14 cellular contexts compared by ENCODE assay signal in the genomic region with DNA sequence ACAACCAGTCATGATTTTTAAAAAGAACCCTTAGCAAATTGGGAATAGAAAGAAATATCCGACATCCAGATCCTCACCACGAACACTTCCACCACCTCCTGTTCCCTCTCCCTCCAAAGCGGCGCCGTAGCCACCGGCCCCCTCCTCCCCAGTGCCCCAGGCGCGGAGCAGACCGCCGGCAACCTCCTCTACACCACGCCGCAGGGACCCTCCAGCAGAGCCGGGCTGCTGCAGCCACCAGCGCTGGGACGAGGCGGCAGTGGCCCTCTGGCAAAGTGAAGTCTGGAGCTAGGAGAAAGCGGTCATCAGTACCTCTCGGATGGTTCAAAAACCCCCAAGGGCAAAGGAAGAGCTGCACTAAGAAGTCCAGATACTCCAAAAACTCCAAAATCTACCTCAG. TPM values are rescaled to one million over a fixed set of nuclear protein-coding genes. Genes with fewer than 3 reads are reported as not detected.
DNase-seq lines count a peak whose midpoint lies in the region; ATAC-seq and TF ChIP-seq lines count a peak whose summit lies in the region.
"Had no signal": no experiment of that assay in that cellular context is flagged by ENCODE, and none has a peak within 500 bp of the region (broad histone marks: within the 10 kb centered on the region; RNA-seq: fewer than 3 reads in every experiment).

No MANE protein-coding gene starts in this region.

- H3K27me3 Mint-ChIP-seq in activated CD4-positive, alpha-beta T cell treated with anti-CD3 and anti-CD28 coated beads, Interleukin-2, amount 10 ng/mL, durations not matched to agents 7 days and 5 days: no peaks in the 10 kb centered on the region
- peaks cover 94% of the 10 kb centered on the region for H3K27me3 Mint-ChIP-seq in endodermal cell (ENCODE audit: insufficient read depth)
- H3K27me3 Mint-ChIP-seq in naive thymus-derived CD4-positive, alpha-beta T cell: peaks cover 0 to 12% (median 0%) of the 10 kb centered on the region in 5 donors
- H3K27me3 Mint-ChIP-seq: CD4-positive, alpha-beta memory T cell had no signal

- H3K9ac ChIP-seq in endodermal cell (ENCODE audit: extremely low read depth, low read length, poor library complexity, severe bottlenecking): no peak overlapping the region

- CTCF ChIA-PET in activated CD4-positive, alpha-beta T cell treated with anti-CD3 and anti-CD28 coated beads, Interleukin-2, amount 10 ng/mL, durations not matched to agents 7 days and 5 days (lab: Charles Lee): interaction anchor here (0.6 to 1.5 kb wide), 2 partner anchors 10 to 121 kb away, joined by 5 read pairs; no protein-coding TSS in a partner anchor
- CTCF ChIA-PET in naive thymus-derived CD4-positive, alpha-beta T cell (lab: Charles Lee): interaction anchor here (1.7 kb wide), 1 partner anchor 43 kb away, joined by 6 read pairs; no protein-coding TSS in a partner anchor

- H3K4me3 Mint-ChIP-seq in activated CD4-positive, alpha-beta T cell treated with anti-CD3 and anti-CD28 coated beads, Interleukin-2, amount 10 ng/mL, durations not matched to agents 7 days and 5 days: peak overlapping the region; percentile 10
- H3K4me3 Mint-ChIP-seq in endodermal cell: no peak overlapping the region
- H3K4me3 Mint-ChIP-seq in naive thymus-derived CD4-positive, alpha-beta T cell: peak overlapping the region in 1 of 10 donors; percentile 23

- H3K9me3 ChIP-seq in endodermal cell (ENCODE audit: control insufficient read depth, low read length) (no peaks in the 10 kb centered on the region), breast epithelium (no peaks in the 10 kb centered on the region)
- H3K9me3 ChIP-seq in naive thymus-derived CD4-positive, alpha-beta T cell (ENCODE audit: control insufficient read depth in 2 of 3, low read length in 3 of 3): peaks cover 0 to 21% (median 0%) of the 10 kb centered on the region in 3 experiments

- peaks cover 88% of the 10 kb centered on the region for H3K36me3 Mint-ChIP-seq in activated CD4-positive, alpha-beta T cell treated with anti-CD3 and anti-CD28 coated beads, Interleukin-2, amount 10 ng/mL, durations not matched to agents 7 days and 5 days (ENCODE audit: low read depth)
- no peaks in the 10 kb centered on the region for H3K36me3 Mint-ChIP-seq in endodermal cell (ENCODE audit: low read depth)
- peaks cover 15 to 69% (median 60%) of the 10 kb centered on the region in 5 donors for H3K36me3 Mint-ChIP-seq in naive thymus-derived CD4-positive, alpha-beta T cell

- H3K4me1 Mint-ChIP-seq in activated CD4-positive, alpha-beta T cell treated with anti-CD3 and anti-CD28 coated beads, Interleukin-2, amount 10 ng/mL, durations not matched to agents 7 days and 5 days: peaks cover 89% of the 10 kb centered on the region
- H3K4me1 Mint-ChIP-seq in endodermal cell: peaks cover 3% of the 10 kb centered on the region
- peaks cover 21 to 85% (median 69%) of the 10 kb centered on the region in 7 donors for H3K4me1 Mint-ChIP-seq in naive thymus-derived CD4-positive, alpha-beta T cell

- no peak overlapping the region for H3K4me3 ChIP-seq in endodermal cell (ENCODE audit: low read length)
- no peak overlapping the region for H3K4me3 ChIP-seq in naive thymus-derived CD4-positive, alpha-beta T cell (ENCODE audit: low read length)
- H3K4me3 ChIP-seq in breast epithelium: no peak overlapping the region

- POLR2A ChIA-PET in activated CD4-positive, alpha-beta T cell treated with anti-CD3 and anti-CD28 coated beads, Interleukin-2, amount 10 ng/mL, durations not matched to agents 7 days and 5 days (lab: Charles Lee): no interaction called here
- POLR2A ChIA-PET in naive thymus-derived CD4-positive, alpha-beta T cell (lab: Charles Lee): interaction anchor here (0.7 to 9.2 kb wide), 5 partner anchors 33 to 279 kb away, joined by 3 to 133 read pairs (median 3); a partner anchor contains a TSS

- peaks cover under 1% of the 10 kb centered on the region for H3K9me3 Mint-ChIP-seq in activated CD4-positive, alpha-beta T cell treated with anti-CD3 and anti-CD28 coated beads, Interleukin-2, amount 10 ng/mL, durations not matched to agents 7 days and 5 days
- peaks cover 5% of the 10 kb centered on the region for H3K9me3 Mint-ChIP-seq in endodermal cell
- H3K9me3 Mint-ChIP-seq in naive thymus-derived CD4-positive, alpha-beta T cell: peaks cover 0 to 61% (median 22%) of the 10 kb centered on the region in 11 donors

- H3K36me3 ChIP-seq in endodermal cell (ENCODE audit: control insufficient read depth, insufficient read depth, low read length): no peaks in the 10 kb centered on the region
- H3K36me3 ChIP-seq in naive thymus-derived CD4-positive, alpha-beta T cell (ENCODE audit: control insufficient read depth in 2 of 3, insufficient read depth in 3 of 3, low read length in 3 of 3): peaks cover 0 to 17% (median 15%) of the 10 kb centered on the region in 3 experiments
- no peaks in the 10 kb centered on the region for H3K36me3 ChIP-seq in breast epithelium

- intact Hi-C loops in naive thymus-derived CD4-positive, alpha-beta T cell (cut with micrococcal nuclease): loop anchor here (2.0 to 5.0 kb wide), 7 partner anchors 43 to 328 kb away; a partner anchor contains a TSS
- intact Hi-C loops in breast epithelium (cut with DNase I; ENCODE audit: low total_unique reads): loop anchor here (5.0 kb wide), 1 partner anchor 753 kb away; no protein-coding TSS in a partner anchor

- WGBS in endodermal cell (ENCODE audit: insufficient coverage in 1 of 2, insufficient read length in 1 of 2), 2 experiments: 88 to 90% methylated on average over 3 to 18 of the region's 18 CpGs

- no peak overlapping the region for H3K27ac Mint-ChIP-seq in activated CD4-positive, alpha-beta T cell treated with anti-CD3 and anti-CD28 coated beads, Interleukin-2, amount 10 ng/mL, durations not matched to agents 7 days and 5 days
- H3K27ac Mint-ChIP-seq in endodermal cell: no peak overlapping the region
- H3K27ac Mint-ChIP-seq in naive thymus-derived CD4-positive, alpha-beta T cell: peak overlapping the region in 6 of 9 donors; percentile 22 to 95 (median 68)

- no peak for DNase-seq in activated CD4-positive, alpha-beta T cell treated with anti-CD3 and anti-CD28 coated beads, Interleukin-2, amount 10 ng/mL, durations not matched to agents 7 days and 5 days
- DNase-seq in activated CD4-positive, alpha-beta T cell treated with anti-CD3 and anti-CD28 coated beads for 1 hour: no peak
- peak; percentile 59 for DNase-seq in endodermal cell
- no peak for DNase-seq in naive thymus-derived CD4-positive, alpha-beta T cell
- no peak for DNase-seq in DMS53 (lab: John Stamatoyannopoulos, UW)
- no peak for DNase-seq in breast epithelium (ENCODE audit: low spot score in 2 of 2)
- no peak for DNase-seq in AML-193 (lab: John Stamatoyannopoulos, UW)
- DNase-seq in NCI-H510A treated with DMSO at 0.1 percent for 48 hours (lab: John Stamatoyannopoulos, UW): no peak
- DNase-seq: CD4-positive, alpha-beta memory T cell; IMR-90; NCI-H1417; NCI-H2029 treated with DMSO at 0.1 percent for 48 hours; NCI-H510A; SIG-M5 had no signal

- TF ChIP-seq CTCF in endodermal cell (conservative IDR thresholded peaks at IDR 0.05) (no peak), breast epithelium (IDR thresholded peaks at IDR 0.05) (no peak)

- H3K27ac ChIP-seq in endodermal cell (ENCODE audit: low read depth, low read length): no peak overlapping the region
- no peak overlapping the region for H3K27ac ChIP-seq in naive thymus-derived CD4-positive, alpha-beta T cell (ENCODE audit: low read depth, low read length)
- no peak overlapping the region for H3K27ac ChIP-seq in breast epithelium

- TF ChIP-seq POLR2A in breast epithelium (IDR thresholded peaks at IDR 0.05): no peak

- H3K27me3 ChIP-seq in endodermal cell (ENCODE audit: control insufficient read depth, insufficient read depth, low read length, poor library complexity, severe bottlenecking) (peaks cover 63% of the 10 kb centered on the region), breast epithelium (peaks cover 0 to 39% of the 10 kb centered on the region in 2 donors)
- no peaks in the 10 kb centered on the region for H3K27me3 ChIP-seq in naive thymus-derived CD4-positive, alpha-beta T cell (ENCODE audit: control insufficient read depth in 2 of 2, insufficient read depth in 2 of 2, low read length in 2 of 2)

- H3K4me1 ChIP-seq in endodermal cell (ENCODE audit: control insufficient read depth, insufficient read depth, low read length) (no peaks in the 10 kb centered on the region), breast epithelium (no peaks in the 10 kb centered on the region)
- H3K4me1 ChIP-seq in naive thymus-derived CD4-positive, alpha-beta T cell (ENCODE audit: control insufficient read depth in 2 of 2, insufficient read depth in 2 of 2, low read length in 2 of 2): peaks cover 16 to 24% of the 10 kb centered on the region in 2 donors

- ATAC-seq in naive thymus-derived CD4-positive, alpha-beta T cell: no peak

RNA-seq across cellular contexts. Expression of a gene that starts 41.4 kb away (rescaled TPM):
- total RNA-seq in activated CD4-positive, alpha-beta T cell treated with anti-CD3 and anti-CD28 coated beads, Interleukin-2, amount 10 ng/mL, durations not matched to agents 7 days and 5 days: 10 to 100 TPM; 50.4 to 53.6 TPM
- total RNA-seq in endodermal cell (10 to 100 TPM; 27.4 to 58.7 TPM), breast epithelium (10 to 100 TPM in 2 of 3 donors, 1 to 10 TPM in 1; 3.7 to 33.7 (median 26.5) TPM)
- 2.6 TPM for polyA plus RNA-seq in endodermal cell (2013, experiment 1 of 2)
- polyA plus RNA-seq in endodermal cell (2013, experiment 2 of 2): 2.9 TPM
- 10 to 100 TPM; 10.5 to 64.7 (median 21.0) TPM for total RNA-seq in naive thymus-derived CD4-positive, alpha-beta T cell
- 1 to 10 TPM; 3.6 to 5.4 TPM for polyA plus RNA-seq in naive thymus-derived CD4-positive, alpha-beta T cell

RNA-seq across cellular contexts. Expression of a gene that starts 47.5 kb away (rescaled TPM):
- 100 to 1,000 TPM in 1 of 2 experiments, 10 to 100 TPM in 1; 97.9 to 102 TPM for total RNA-seq in activated CD4-positive, alpha-beta T cell treated with anti-CD3 and anti-CD28 coated beads, Interleukin-2, amount 10 ng/mL, durations not matched to agents 7 days and 5 days
- total RNA-seq in endodermal cell (not detected), breast epithelium (1 to 10 TPM; 2.9 to 3.5 (median 3.3) TPM)
- polyA plus RNA-seq in endodermal cell (2013, experiment 1 of 2): not detected
- polyA plus RNA-seq in endodermal cell (2013, experiment 2 of 2): not detected
- 100 to 1,000 TPM in 1 of 5 experiments, 10 to 100 TPM in 4; 41.7 to 111 (median 52.9) TPM for total RNA-seq in naive thymus-derived CD4-positive, alpha-beta T cell
- 10 to 100 TPM; 12.0 to 13.6 TPM for polyA plus RNA-seq in naive thymus-derived CD4-positive, alpha-beta T cell
- polyA plus RNA-seq: IMR-90 had no signal

RNA-seq across cellular contexts. Expression of a gene that starts 57.6 kb away (rescaled TPM):
- total RNA-seq in activated CD4-positive, alpha-beta T cell treated with anti-CD3 and anti-CD28 coated beads, Interleukin-2, amount 10 ng/mL, durations not matched to agents 7 days and 5 days: 10 to 100 TPM in 1 of 2 experiments, 1 to 10 TPM in 1; 9.6 to 11.7 TPM
- total RNA-seq in endodermal cell (1 to 10 TPM; 3.7 to 4.9 TPM), breast epithelium (10 to 100 TPM in 2 of 3 donors, 1 to 10 TPM in 1; 6.4 to 12.4 (median 11.5) TPM)
- polyA plus RNA-seq in endodermal cell (2013, experiment 1 of 2): 1.1 TPM
- polyA plus RNA-seq in endodermal cell (2013, experiment 2 of 2): 0.83 TPM
- total RNA-seq in naive thymus-derived CD4-positive, alpha-beta T cell: 10 to 100 TPM in 2 of 5 experiments, 1 to 10 TPM in 3; 4.2 to 14.9 (median 6.5) TPM
- 1 to 10 TPM; 2.2 to 2.8 TPM for polyA plus RNA-seq in naive thymus-derived CD4-positive, alpha-beta T cell

Comparison
In these comparisons a context has a peak if more than half of its experiments do, and no peak if none do; other contexts are left out.
1. H3K27ac Mint-ChIP-seq: peak in naive thymus-derived CD4-positive, alpha-beta T cell (6 of 9); none in activated CD4-positive, alpha-beta T cell treated with anti-CD3 and anti-CD28 coated beads, Interleukin-2, amount 10 ng/mL, durations not matched to agents 7 days and 5 days (single experiment) and endodermal cell (single experiment).
2. RNA of a gene that starts 47.5 kb away (total RNA-seq): 97.9 to 102 TPM in activated CD4-positive, alpha-beta T cell treated with anti-CD3 and anti-CD28 coated beads, Interleukin-2, amount 10 ng/mL, durations not matched to agents 7 days and 5 days and 41.7 to 111 TPM in naive thymus-derived CD4-positive, alpha-beta T cell; 2.9 to 3.5 TPM in breast epithelium and not detected in endodermal cell; every median in the first group is over 4 times any median in the second.